8 cellular contexts compared by ENCODE assay signal in the genomic region with DNA sequence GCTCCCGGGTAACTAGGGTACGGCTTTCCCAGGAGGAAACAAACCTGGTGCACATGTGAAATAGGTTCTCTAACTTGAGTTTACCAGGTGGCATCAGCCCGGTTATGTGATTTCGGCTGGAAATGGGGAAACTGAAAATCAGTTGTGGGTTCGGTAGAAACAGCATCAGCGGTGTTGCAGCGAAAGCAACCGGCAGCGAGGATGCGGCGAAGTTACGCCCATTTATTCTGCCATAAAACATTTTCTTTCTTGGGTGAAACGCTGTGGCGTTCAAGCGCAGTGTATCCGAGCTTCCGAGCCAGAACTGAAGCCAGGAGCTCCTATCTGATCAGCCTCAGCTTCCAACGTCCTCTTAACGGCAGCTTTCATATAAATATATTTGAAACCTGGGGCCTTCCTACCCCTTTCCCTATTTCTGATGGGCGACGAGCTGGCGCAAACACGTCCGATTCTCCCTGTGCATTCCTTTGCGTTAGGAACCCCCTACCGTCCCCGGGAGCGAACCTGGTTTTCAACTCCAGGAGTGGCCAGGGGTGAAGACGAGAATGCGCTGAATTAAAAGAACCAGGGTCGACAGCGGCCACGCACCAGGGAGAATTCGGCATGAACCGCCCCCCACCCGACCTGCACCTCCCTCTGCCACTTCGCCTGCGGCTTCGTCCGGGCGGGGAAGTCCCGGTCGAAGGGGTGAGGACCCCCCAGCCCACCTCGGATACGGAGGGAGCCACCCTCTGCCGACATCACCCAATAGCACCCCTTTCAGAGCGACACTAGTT. TPM values are rescaled to one million over a fixed set of nuclear protein-coding genes. Genes with fewer than 3 reads are reported as not detected.
A peak's percentile ranks its signal among the peaks of the same experiment; 100 is the strongest.
DNase-seq lines count a peak whose midpoint lies in the region; ATAC-seq and TF ChIP-seq lines count a peak whose summit lies in the region.

No MANE protein-coding gene starts in this region.

- no peak for DNase-seq in right atrium auricular region (ENCODE audit: low spot score)
- DNase-seq in left ventricle myocardium superior, result no peak
- no peak for DNase-seq in upper lobe of right lung
- DNase-seq in NCI-H187 treated with DMSO at 0.1 percent for 48 hours (lab: John Stamatoyannopoulos, UW), result no peak
- no peak for DNase-seq in cerebellum (ENCODE audit: low spot score)

- no peaks in the 10 kb centered on the region for H3K27me3 ChIP-seq in right atrium auricular region
- peaks cover 60% of the 10 kb centered on the region for H3K27me3 ChIP-seq in ectodermal cell (ENCODE audit: control insufficient read depth, insufficient read depth, low read length, poor library complexity, severe bottlenecking)
- H3K27me3 ChIP-seq in muscle layer of colon (ENCODE audit: control insufficient read depth in 1 of 2, insufficient read depth in 2 of 2, low read length in 2 of 2), result peaks cover 18 to 23% of the 10 kb centered on the region in 2 donors
- peaks cover 47% of the 10 kb centered on the region for H3K27me3 ChIP-seq in upper lobe of right lung

- H3K27ac ChIP-seq in right atrium auricular region, result peak overlapping the region; percentile 70 to 86
- H3K27ac ChIP-seq in ectodermal cell (ENCODE audit: insufficient read depth, low read depth, low read length, poor library complexity, severe bottlenecking), result no peak overlapping the region
- H3K27ac ChIP-seq in muscle layer of colon (ENCODE audit: low read depth, low read length), result no peak overlapping the region
- no peak overlapping the region for H3K27ac ChIP-seq in upper lobe of right lung

- H3K4me3 ChIP-seq in right atrium auricular region, result peak overlapping the region; percentile 49 to 83
- peak overlapping the region; percentile 73 for H3K4me3 ChIP-seq in WI38 (ENCODE audit: low read depth, low read length)
- H3K4me3 ChIP-seq in ectodermal cell (ENCODE audit: insufficient read depth, low read depth, low read length), result peak overlapping the region; percentile 50
- H3K4me3 ChIP-seq in muscle layer of colon (ENCODE audit: low read depth in 1 of 2, low read length in 2 of 2), result peak overlapping the region; percentile 64 to 71
- H3K4me3 ChIP-seq in upper lobe of right lung, result peak overlapping the region; percentile 90

- TF ChIP-seq CTCF in right atrium auricular region (IDR thresholded peaks at IDR 0.05), result no peak
- no peak for TF ChIP-seq CTCF in WI38 (IDR thresholded peaks at IDR 0.05; ENCODE audit: low read depth, low read length)
- no peak for TF ChIP-seq CTCF in upper lobe of right lung (IDR thresholded peaks at IDR 0.05)

- H3K9ac ChIP-seq in muscle layer of colon (ENCODE audit: low read length), result peak overlapping the region; percentile 44

- no peaks in the 10 kb centered on the region for H3K36me3 ChIP-seq in right atrium auricular region
- H3K36me3 ChIP-seq in ectodermal cell (ENCODE audit: control insufficient read depth, insufficient read depth, low read length), result no peaks in the 10 kb centered on the region
- H3K36me3 ChIP-seq in muscle layer of colon (ENCODE audit: insufficient read depth, low read length), result no peaks in the 10 kb centered on the region
- H3K36me3 ChIP-seq in upper lobe of right lung, result no peaks in the 10 kb centered on the region

- 1% methylated on average over 47 of the region's 47 CpGs for WGBS in ectodermal cell, 2 experiments

- intact Hi-C loops in left ventricle myocardium superior (cut with micrococcal nuclease), result loop anchor here (10.0 kb wide), 1 partner anchor 177 kb away; no protein-coding TSS in a partner anchor
- intact Hi-C loops in upper lobe of right lung (cut with DNase I), result no loop called here

- H3K9me3 ChIP-seq in right atrium auricular region (no peaks in the 10 kb centered on the region), ectodermal cell (ENCODE audit: control insufficient read depth, low read length) (no peaks in the 10 kb centered on the region), muscle layer of colon (ENCODE audit: low read length) (no peaks in the 10 kb centered on the region), upper lobe of right lung (no peaks in the 10 kb centered on the region)

- ATAC-seq in left ventricle myocardium superior, result no peak
- no peak for ATAC-seq in upper lobe of right lung

- H3K4me1 ChIP-seq in right atrium auricular region (peaks cover 0 to 43% of the 10 kb centered on the region in 2 donors), ectodermal cell (ENCODE audit: control insufficient read depth, insufficient read depth, low read length) (peaks cover 52% of the 10 kb centered on the region), muscle layer of colon (ENCODE audit: insufficient read depth, low read length) (peaks cover 21% of the 10 kb centered on the region), upper lobe of right lung (peaks cover 22% of the 10 kb centered on the region)

RNA-seq across cellular contexts. Expression of a gene that starts 1.6 kb away (rescaled TPM):
- 10 to 100 TPM; 14.7 to 26.6 TPM for total RNA-seq in right atrium auricular region
- total RNA-seq in left ventricle myocardium superior, result 28.7 TPM
- polyA plus RNA-seq in ectodermal cell (2013, experiment 1 of 4), result 2.7 TPM
- polyA plus RNA-seq in ectodermal cell (2013, experiment 2 of 4), result 0.84 TPM
- 1.0 TPM for polyA plus RNA-seq in ectodermal cell (2013, experiment 3 of 4)
- 1.5 TPM for polyA plus RNA-seq in ectodermal cell (2013, experiment 4 of 4)
- 0.90 TPM for total RNA-seq in upper lobe of right lung
- total RNA-seq in cerebellum, result 60.9 TPM

RNA-seq across cellular contexts. Expression of a gene that starts 34.0 kb away (rescaled TPM):
- total RNA-seq in right atrium auricular region, result 1 to 10 TPM; 7.0 to 9.4 TPM
- 8.4 TPM for total RNA-seq in left ventricle myocardium superior
- polyA plus RNA-seq in ectodermal cell (2013, experiment 1 of 4), result 11.4 TPM
- 13.0 TPM for polyA plus RNA-seq in ectodermal cell (2013, experiment 2 of 4)
- 8.4 TPM for polyA plus RNA-seq in ectodermal cell (2013, experiment 3 of 4)
- 9.4 TPM for polyA plus RNA-seq in ectodermal cell (2013, experiment 4 of 4)
- 21.1 TPM for total RNA-seq in upper lobe of right lung
- total RNA-seq in cerebellum, result 10.2 TPM

Comparison
In these comparisons a context has a peak if more than half of its experiments do, and no peak if none do; other contexts are left out.
1. H3K27ac ChIP-seq: peak in right atrium auricular region (2 of 2); none in ectodermal cell (single experiment), muscle layer of colon (single experiment) and upper lobe of right lung (single experiment).
2. Peak in every context shown above with its lines, with median percentiles within 50 percentile points of each other: H3K4me3 ChIP-seq.